ENCODE assay signal across 20 cellular contexts in the genomic region with DNA sequence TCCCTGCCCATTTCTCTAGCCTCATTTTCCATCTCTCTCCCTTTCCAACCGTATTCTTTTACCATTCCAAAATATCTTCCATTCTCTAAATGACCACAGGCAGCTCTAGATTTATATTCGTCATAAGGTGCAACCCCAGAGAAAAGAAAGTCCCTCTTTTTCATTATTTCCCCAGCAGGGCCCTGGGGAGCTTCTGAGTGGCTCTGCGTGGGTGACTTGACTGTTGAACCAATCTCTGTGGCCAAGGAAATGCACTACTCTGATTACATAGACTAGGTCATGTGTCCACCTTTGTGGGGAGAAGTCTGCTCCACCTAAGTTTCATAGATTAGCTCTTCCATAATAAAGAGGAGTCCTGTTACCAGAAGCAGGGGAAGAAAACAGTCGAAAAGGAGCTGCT. TPM values are rescaled to one million over a fixed set of nuclear protein-coding genes. Genes with fewer than 3 reads are reported as not detected.
DNase-seq lines count a peak whose midpoint lies in the region; ATAC-seq, FAIRE-seq and TF ChIP-seq lines count a peak whose summit lies in the region.
"Had no signal": no experiment of that assay in that cellular context is flagged by ENCODE, and none has a peak within 500 bp of the region (broad histone marks: within the 10 kb centered on the region; RNA-seq: fewer than 3 reads in every experiment).

No MANE protein-coding gene starts in this region.

- no peak for FAIRE-seq in GM12878 (lab: Jason Lieb, UNC)
- FAIRE-seq: islet of Langerhans, urothelium cell line had no signal

- CTCF ChIA-PET in GM12878 (lab: Yijun Ruan, JAX) = interaction anchor here (0.9 to 1.1 kb wide), 3 partner anchors 10 to 19 kb away, joined by 3 to 4 read pairs (median 4); no protein-coding TSS in a partner anchor

- no TSS peak for BruUV-seq in GM12878 (replicated peaks; lab: Mats Ljungman, UMichigan)

- RAD21 ChIA-PET in GM12878 (lab: Charles Lee; ENCODE audit: unreplicated experiment) = interaction anchor here (0.6 to 0.9 kb wide), 3 partner anchors 12 to 117 kb away, joined by 3 to 4 read pairs (median 3); no protein-coding TSS in a partner anchor

- no peaks in the 10 kb centered on the region for H3K4me1 ChIP-seq in GM12878 (ENCODE audit: control insufficient read depth, insufficient read depth, low read length)
- H3K4me1 ChIP-seq: BE2C, gastroesophageal sphincter, sigmoid colon had no signal

- H3K9ac ChIP-seq in GM12878 (ENCODE audit: control insufficient read depth, insufficient read depth, low read length) = no peak overlapping the region

- H3K36me3 ChIP-seq in GM12878 (ENCODE audit: control insufficient read depth in 2 of 2, insufficient read depth in 2 of 2, low read length in 1 of 2) = no peaks in the 10 kb centered on the region
- H3K36me3 ChIP-seq: BE2C, gastroesophageal sphincter, sigmoid colon had no signal

- no peaks in the 10 kb centered on the region for H3K79me2 ChIP-seq in GM12878 (ENCODE audit: control insufficient read depth, insufficient read depth, low read length)

- no peak for TF ChIP-seq CTCF in GM12878 (IDR thresholded peaks at IDR 0.05 in 2 of 3, conservative IDR thresholded peaks at IDR 0.05 in 1 of 3; ENCODE audit: control insufficient read depth in 2 of 3, extremely low read depth in 1 of 3, insufficient read depth in 1 of 3, low read depth in 3 of 3, low read length in 3 of 3)

- no peak for TF ChIP-seq RAD21 in GM12878 (IDR thresholded peaks at IDR 0.05; ENCODE audit: insufficient read depth, low read depth, low read length)

- DNase-seq in GM12878 (ENCODE audit: low read depth, low spot score) = no peak
- DNase-seq in inferior parietal cortex (ENCODE audit: extremely low spot score) = no peak
- DNase-seq in central memory CD4-positive, alpha-beta T cell = no peak
- DNase-seq: activated CD8-positive, alpha-beta memory T cell treated with anti-CD3 and anti-CD28 coated beads, Interleukin-2, amount 50 U/mL, for 48 hours; BE2C; DMS153; Kasumi-1; NCI-H187 treated with DMSO at 0.1 percent for 48 hours; NCI-H524 treated with DMSO at 0.1 percent for 48 hours; sigmoid colon; stimulated activated CD4-positive, alpha-beta T cell treated with anti-CD3 and anti-CD28 coated beads, Interleukin-4, amount 100 ng/mL, for 24 hours; stimulated activated naive B cell treated with anti-CD40 and anti-IgM and Interleukin-4, amounts not matched to agents 10 μg/mL and 1 μg/mL and 100 μg/mL, for 72 hours had no signal

- intact Hi-C loops in GM12878 (cut with micrococcal nuclease; ENCODE audit: unreplicated experiment) = no loop called here

- SMC1A ChIA-PET in GM12878 (lab: Charles Lee; ENCODE audit: uncharacterized antibody, unreplicated experiment) = interaction anchor here (1.1 to 2.0 kb wide), 2 partner anchors 10 to 18 kb away, joined by 5 to 9 read pairs; no protein-coding TSS in a partner anchor

- H2AFZ ChIP-seq in GM12878 (ENCODE audit: control insufficient read depth, low read depth, low read length) = no peak overlapping the region

- TF ChIP-seq EP300 in GM12878 (IDR thresholded peaks at IDR 0.05; ENCODE audit: borderline replicate concordance in 1 of 2, control insufficient read depth in 1 of 2, low read depth in 2 of 2, low read length in 2 of 2) = no peak; a peak in 1 of 4 replicates

- no peak for TF ChIP-seq POLR2A in GM12878 (IDR thresholded peaks at IDR 0.05; ENCODE audit: low read depth, low read length)

- no peaks in the 10 kb centered on the region for H3K27me3 ChIP-seq in GM12878 (replicated peaks in 1 of 2; ENCODE audit: control insufficient read depth in 2 of 2, insufficient read depth in 2 of 2, low read length in 1 of 2)
- H3K27me3 ChIP-seq: gastroesophageal sphincter, sigmoid colon had no signal

- POLR2A ChIA-PET in GM12878 (lab: Charles Lee) = no interaction called here

- no peaks in the 10 kb centered on the region for H4K20me1 ChIP-seq in GM12878 (ENCODE audit: control insufficient read depth, insufficient read depth)

- 8% methylated on average over 4 of the region's 4 CpGs for WGBS in GM12878 (ENCODE audit: insufficient coverage, insufficient replicate concordance, low lambda C conversion rate, missing lambda C conversion rate)

- H3K4me2 ChIP-seq in GM12878 (ENCODE audit: control insufficient read depth, insufficient read depth) = no peak overlapping the region

- H3K4me3 ChIP-seq in GM12878 = no peak overlapping the region
- H3K4me3 ChIP-seq: gastroesophageal sphincter, sigmoid colon had no signal

- ATAC-seq in GM19023 (IDR thresholded peaks at IDR 0.05; ENCODE audit: unreplicated experiment) (peak; percentile 94), GM21619 (IDR thresholded peaks at IDR 0.05; ENCODE audit: unreplicated experiment) (peak; percentile 83), HG03060 (IDR thresholded peaks at IDR 0.05; ENCODE audit: low read depth, unreplicated experiment) (peak; percentile 85), GM12878 (peak; percentile 95), HG02970 (IDR thresholded peaks at IDR 0.05; ENCODE audit: low FRiP score, unreplicated experiment) (no peak), HG03196 (IDR thresholded peaks at IDR 0.05; ENCODE audit: unreplicated experiment) (no peak)
- ATAC-seq: gastroesophageal sphincter; stimulated activated naive B cell treated with anti-CD40 and anti-IgM and Interleukin-4, amounts not matched to agents 10 μg/mL and 1 μg/mL and 100 μg/mL, for 72 hours had no signal

- no peak overlapping the region for H3K27ac ChIP-seq in GM12878 (ENCODE audit: control insufficient read depth, insufficient read depth)
- H3K27ac ChIP-seq: gastroesophageal sphincter, sigmoid colon had no signal

- no peaks in the 10 kb centered on the region for H3K9me3 ChIP-seq in GM12878 (replicated peaks; ENCODE audit: control insufficient read depth, insufficient read depth, low read length)
- H3K9me3 ChIP-seq: BE2C, gastroesophageal sphincter, sigmoid colon had no signal

- in situ Hi-C loops in GM12878 (cut with MboI) = no loop called here

TF ChIP-seq in GM12878, 131 proteins besides CTCF, POLR2A, EP300 and RAD21 (continues in another document):
- TF ChIP-seq BCL11A (IDR thresholded peaks at IDR 0.05; ENCODE audit: low read depth, low read length) (peak; percentile 55; the same call in 1 of the 2 replicates), ZSCAN29 (IDR thresholded peaks at IDR 0.05) (no peak), IKZF1 (conservative IDR thresholded peaks at IDR 0.05) (peak; percentile 45; the same call in 1 of the 2 replicates), JUND (IDR thresholded peaks at IDR 0.05; ENCODE audit: low read depth, low read length) (no peak), KDM1A (IDR thresholded peaks at IDR 0.05; ENCODE audit: borderline replicate concordance) (no peak), NRF1 (conservative IDR thresholded peaks at IDR 0.05; ENCODE audit: low read depth, low read length) (no peak), SUZ12 (IDR thresholded peaks at IDR 0.05; ENCODE audit: unreplicated experiment) (no peak), NFIC (IDR thresholded peaks at IDR 0.05; ENCODE audit: low read depth, low read length) (no peak), RELA (IDR thresholded peaks at IDR 0.05; ENCODE audit: borderline replicate concordance, partially characterized antibody) (no peak)
- TF ChIP-seq, protein P1, sequence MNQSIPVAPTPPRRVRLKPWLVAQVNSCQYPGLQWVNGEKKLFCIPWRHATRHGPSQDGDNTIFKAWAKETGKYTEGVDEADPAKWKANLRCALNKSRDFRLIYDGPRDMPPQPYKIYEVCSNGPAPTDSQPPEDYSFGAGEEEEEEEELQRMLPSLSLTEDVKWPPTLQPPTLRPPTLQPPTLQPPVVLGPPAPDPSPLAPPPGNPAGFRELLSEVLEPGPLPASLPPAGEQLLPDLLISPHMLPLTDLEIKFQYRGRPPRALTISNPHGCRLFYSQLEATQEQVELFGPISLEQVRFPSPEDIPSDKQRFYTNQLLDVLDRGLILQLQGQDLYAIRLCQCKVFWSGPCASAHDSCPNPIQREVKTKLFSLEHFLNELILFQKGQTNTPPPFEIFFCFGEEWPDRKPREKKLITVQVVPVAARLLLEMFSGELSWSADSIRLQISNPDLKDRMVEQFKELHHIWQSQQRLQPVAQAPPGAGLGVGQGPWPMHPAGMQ (IDR thresholded peaks at IDR 0.05; ENCODE audit: borderline replicate concordance) = no peak
- TF ChIP-seq, protein P2, sequence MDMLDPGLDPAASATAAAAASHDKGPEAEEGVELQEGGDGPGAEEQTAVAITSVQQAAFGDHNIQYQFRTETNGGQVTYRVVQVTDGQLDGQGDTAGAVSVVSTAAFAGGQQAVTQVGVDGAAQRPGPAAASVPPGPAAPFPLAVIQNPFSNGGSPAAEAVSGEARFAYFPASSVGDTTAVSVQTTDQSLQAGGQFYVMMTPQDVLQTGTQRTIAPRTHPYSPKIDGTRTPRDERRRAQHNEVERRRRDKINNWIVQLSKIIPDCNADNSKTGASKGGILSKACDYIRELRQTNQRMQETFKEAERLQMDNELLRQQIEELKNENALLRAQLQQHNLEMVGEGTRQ (IDR thresholded peaks at IDR 0.05; ENCODE audit: borderline replicate concordance, low read depth, low read length) = no peak; the same call in 1 of the 2 replicates

RNA-seq across cellular contexts. Expression of a gene that starts 51.4 kb away (rescaled TPM):
- not detected in 2 replicates for total RNA-seq in GM12878 (2013; cell fraction: nucleolus; rRNA removed)
- total RNA-seq in GM12878 (2014; rRNA removed) (not detected in 2 replicates), GM12878 (2014; rRNA removed; fragmentation: Illumina TruSeq; extraction: Trizol) (not detected in 2 replicates), GM12878 (2021) (not detected in 2 replicates)
- polyA plus RNA-seq in GM12878 (2011; ENCODE audit: low read depth) = not detected
- polyA plus RNA-seq in GM12878 (2011; rRNA removed) (not detected in 2 replicates), GM12878 (2014; fragmentation: Illumina TruSeq; extraction: Trizol) (not detected in 2 replicates), GM12878 (2014; fragmentation: Nextera tagmentation; extraction: Ambion mirVana) (not detected), GM12878 (2014; rRNA removed) (not detected in 2 replicates), GM12878 (2016; fragmentation: Nextera tagmentation; extraction: Ambion mirVana) (not detected)
- polyA plus RNA-seq in GM12878 (2011; cell fraction: cytosol; rRNA removed) = not detected in 2 replicates
- polyA plus RNA-seq in GM12878 (2011; cell fraction: nucleus; rRNA removed) = not detected in 2 replicates
- polyA plus RNA-seq in GM12878 (2012) = not detected in 2 replicates
- not detected in 2 replicates for polyA minus RNA-seq in GM12878 (2011; rRNA and poly(A)+ RNA removed)
- polyA minus RNA-seq in GM12878 (2011; cell fraction: cytosol; rRNA and poly(A)+ RNA removed) = not detected in 2 replicates
- not detected in 2 replicates for polyA minus RNA-seq in GM12878 (2011; cell fraction: nucleus; rRNA and poly(A)+ RNA removed)
- total RNA-seq: gastroesophageal sphincter had no signal

Comparison
In these comparisons a context has a peak if more than half of its experiments do, and no peak if none do; other contexts are left out.
1. ATAC-seq: peak in GM19023 (single experiment), GM21619 (single experiment), HG03060 (single experiment) and GM12878 (single experiment); none in HG02970 (single experiment) and HG03196 (single experiment).